8 cellular contexts compared by ENCODE assay signal in genomic region chr2:96010320-96011128, GRCh38. TPM values are rescaled to one million over a fixed set of nuclear protein-coding genes. Genes with fewer than 3 reads are reported as not detected.
A peak's percentile ranks its signal among the peaks of the same experiment; 100 is the strongest.
DNase-seq lines count a peak whose midpoint lies in the region; ATAC-seq, FAIRE-seq and TF ChIP-seq lines count a peak whose summit lies in the region.
"Not testable (repeated sequence)": the region's sequence is repeated elsewhere in the genome, so short reads cannot be mapped to it uniquely, and the experiment has no call there.

No MANE protein-coding gene starts in this region.

- H3F3A ChIP-seq in neural progenitor cell (ENCODE audit: low read depth) = not testable (repeated sequence)

- H3K36me3 Mint-ChIP-seq in Calu3 (ENCODE audit: insufficient read depth, unreplicated experiment); astrocyte (ENCODE audit: low read depth, unreplicated experiment); neural progenitor cell: not testable (repeated sequence)

- not testable (repeated sequence) for H3K36me3 ChIP-seq in astrocyte (ENCODE audit: insufficient read depth, low read length); neural progenitor cell

- BruUV-seq in Calu3 (replicated peaks; lab: Mats Ljungman, UMichigan) = TSS peak; percentile 45

- H3K4me3 Mint-ChIP-seq in Calu3 (ENCODE audit: low read depth, unreplicated experiment) (peak overlapping the region; percentile 71), astrocyte (ENCODE audit: unreplicated experiment) (peak overlapping the region; percentile 84), neural progenitor cell (peak overlapping the region; percentile 88)

- H3K4me2 ChIP-seq in astrocyte (ENCODE audit: low read length) (peak overlapping the region; percentile 78), neural progenitor cell (peak overlapping the region; percentile 96)

- peaks cover 17% of the 10 kb centered on the region for H3K27me3 Mint-ChIP-seq in Calu3 (ENCODE audit: unreplicated experiment)
- peaks cover 17% of the 10 kb centered on the region for H3K27me3 Mint-ChIP-seq in astrocyte (ENCODE audit: low read depth, unreplicated experiment)
- peaks cover 10% of the 10 kb centered on the region for H3K27me3 Mint-ChIP-seq in neural progenitor cell (ENCODE audit: insufficient read depth, low read depth)

- not testable (repeated sequence) for TF ChIP-seq CTCF in Calu3 (IDR thresholded peaks at IDR 0.05; ENCODE audit: unreplicated experiment); astrocyte (IDR thresholded peaks at IDR 0.05; ENCODE audit: insufficient read depth, low read depth, low read length); neural progenitor cell (IDR thresholded peaks at IDR 0.05)

- not testable (repeated sequence) for H3K9me3 Mint-ChIP-seq in Calu3 (ENCODE audit: low read depth, unreplicated experiment); astrocyte (ENCODE audit: unreplicated experiment); neural progenitor cell

- H3K27ac Mint-ChIP-seq in Calu3 (ENCODE audit: unreplicated experiment) (peak overlapping the region; percentile 24), astrocyte (ENCODE audit: unreplicated experiment) (peak overlapping the region; percentile 66)
- not testable (repeated sequence) for H3K27ac Mint-ChIP-seq in neural progenitor cell

- ATAC-seq in GM21447 (IDR thresholded peaks at IDR 0.05; ENCODE audit: unreplicated experiment) (peak; percentile 98), HG03469 (IDR thresholded peaks at IDR 0.05; ENCODE audit: unreplicated experiment) (peak; percentile 94), Right ventricle myocardium superior (ENCODE audit: poor library complexity) (peak; percentile 99)

- H3K79me2 ChIP-seq in astrocyte (ENCODE audit: insufficient read depth, low read length); neural progenitor cell (ENCODE audit: low read depth): not testable (repeated sequence)

- H3K9ac ChIP-seq in astrocyte (ENCODE audit: low read length) = peak overlapping the region; percentile 46
- H3K9ac ChIP-seq in neural progenitor cell = not testable (repeated sequence)

- H3K4me3 ChIP-seq in astrocyte (ENCODE audit: insufficient read depth, low read depth, low read length) (peak overlapping the region; percentile 42), neural progenitor cell (peak overlapping the region; percentile 64)

- H3K27me3 ChIP-seq in astrocyte (ENCODE audit: insufficient read depth, low read length) = not testable (repeated sequence)
- peaks cover 25% of the 10 kb centered on the region for H3K27me3 ChIP-seq in neural progenitor cell

- not testable (repeated sequence) for FAIRE-seq in astrocyte (lab: Jason Lieb, UNC)

- H3K4me1 Mint-ChIP-seq in Calu3 (ENCODE audit: low read depth, unreplicated experiment); astrocyte (ENCODE audit: low read depth, unreplicated experiment); neural progenitor cell: not testable (repeated sequence)

- not testable (repeated sequence) for H3K4me1 ChIP-seq in astrocyte (ENCODE audit: insufficient read depth, low read length); neural progenitor cell

- DNase-seq in Calu3 (peak; percentile 96), T-helper 9 cell (peak; percentile 98), astrocyte (ENCODE audit: low read depth) (peak; percentile 59), Right ventricle myocardium superior (peak; percentile 99), neural progenitor cell (ENCODE audit: low spot score) (peak; percentile 97)
- peak; percentile 93 to 96 for DNase-seq in stimulated activated CD8-positive, alpha-beta memory T cell treated with anti-CD3 and anti-CD28 coated beads, Interleukin-7, amount 100 ng/mL, for 1 hour (ENCODE audit: low read depth in 2 of 2)

- H2AFZ ChIP-seq in astrocyte (ENCODE audit: low read depth, low read length) (peak overlapping the region; percentile 69), neural progenitor cell (replicated peaks) (peak overlapping the region; percentile 85)

- H3K27ac ChIP-seq in astrocyte (ENCODE audit: low read depth, low read length); neural progenitor cell: not testable (repeated sequence)

- CTCF ChIA-PET in Calu3 (lab: Charles Lee) = interaction anchor here (1.1 kb wide), 2 partner anchors 18 to 165 kb away, joined by 4 to 8 read pairs; no protein-coding TSS in a partner anchor

- intact Hi-C loops in Calu3 (cut with micrococcal nuclease; ENCODE audit: unreplicated experiment); Right ventricle myocardium superior (cut with DNase I): not testable (repeated sequence)

- not testable (repeated sequence) for H4K20me1 ChIP-seq in astrocyte (ENCODE audit: insufficient read depth, low read length); neural progenitor cell (ENCODE audit: low read depth)

- not testable (repeated sequence) for H3K9me3 ChIP-seq in astrocyte (ENCODE audit: insufficient read depth, low read depth, low read length); neural progenitor cell (ENCODE audit: low read depth)

RNA-seq across cellular contexts. Expression of gene ANKRD36C, which starts 18.9 kb away (rescaled TPM):
- total RNA-seq in Calu3 (2022) = 29.0 and 41.9 TPM in 2 replicates
- 23.3 and 24.7 TPM in 2 replicates for total RNA-seq in astrocyte
- 4.9 TPM for total RNA-seq in Right ventricle myocardium superior
- 32.7 and 44.4 TPM in 2 replicates for total RNA-seq in neural progenitor cell (ENCODE audit: low replicate concordance)

RNA-seq across cellular contexts. Expression of gene GPAT2, which starts 24.2 kb away (rescaled TPM):
- not detected in 2 replicates for total RNA-seq in Calu3 (2022)
- 0.27 TPM in 1 of 2 replicates, not detected in the other for total RNA-seq in astrocyte
- total RNA-seq in Right ventricle myocardium superior = 6.4 TPM
- total RNA-seq in neural progenitor cell (ENCODE audit: low replicate concordance) = not detected in 2 replicates
